28 cellular contexts compared by ENCODE assay signal in the genomic region with DNA sequence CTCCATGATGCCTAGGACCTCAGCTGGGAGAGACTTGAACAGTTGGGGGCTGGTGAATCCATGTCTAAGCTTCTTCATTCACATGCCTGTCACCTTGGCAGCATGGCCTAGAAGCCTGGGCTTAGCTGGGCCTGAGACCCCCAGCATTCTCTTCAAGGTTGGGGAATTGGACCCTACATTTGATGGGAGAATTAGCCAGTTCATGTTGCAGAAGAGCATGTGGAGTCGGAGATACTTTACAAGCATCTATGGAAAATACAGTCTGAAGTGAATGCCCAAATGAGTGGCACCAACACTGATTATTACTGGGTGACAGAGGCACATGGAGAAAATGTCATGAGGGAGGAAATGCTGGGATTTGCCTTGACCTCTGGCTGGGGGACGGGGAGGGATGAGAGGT.
"Had no signal": no experiment of that assay in that cellular context is flagged by ENCODE, and none has a peak within 500 bp of the region (broad histone marks: within the 10 kb centered on the region; RNA-seq: fewer than 3 reads in every experiment).

No MANE protein-coding gene starts in this region.

- H3K36me3 ChIP-seq: left lung, lower lobe of right lung, neural progenitor cell, ovary, right atrium auricular region, right lobe of liver, transverse colon, upper lobe of left lung had no signal

- H3K27me3 Mint-ChIP-seq: progenitor cell of endocrine pancreas; stimulated activated memory B cell treated with anti-CD40 and anti-IgM and Interleukin-4, amounts not matched to agents 10 μg/mL and 1 μg/mL and 100 μg/mL, for 72 hours had no signal

- H3K4me3 ChIP-seq: left lung, lower lobe of right lung, neural progenitor cell, ovary, right atrium auricular region, right lobe of liver, smooth muscle cell, transverse colon, upper lobe of left lung had no signal

- H3K36me3 Mint-ChIP-seq: immature natural killer cell; naive thymus-derived CD8-positive, alpha-beta T cell; neural progenitor cell; stimulated activated memory B cell treated with anti-CD40 and anti-IgM and Interleukin-4, amounts not matched to agents 10 μg/mL and 1 μg/mL and 100 μg/mL, for 72 hours had no signal

- H3K27ac Mint-ChIP-seq: immature natural killer cell; naive thymus-derived CD8-positive, alpha-beta T cell; nephron progenitor cell; neural progenitor cell; progenitor cell of endocrine pancreas; stimulated activated memory B cell treated with anti-CD40 and anti-IgM and Interleukin-4, amounts not matched to agents 10 μg/mL and 1 μg/mL and 100 μg/mL, for 72 hours; stimulated activated naive CD8-positive, alpha-beta T cell treated with anti-CD3 and anti-CD28 coated beads, Interleukin-15, amount 100 ng/mL, for 72 hours had no signal

- H3K9me3 Mint-ChIP-seq: naive thymus-derived CD8-positive, alpha-beta T cell; nephron progenitor cell; neural progenitor cell; stimulated activated memory B cell treated with anti-CD40 and anti-IgM and Interleukin-4, amounts not matched to agents 10 μg/mL and 1 μg/mL and 100 μg/mL, for 72 hours; stimulated activated naive CD8-positive, alpha-beta T cell treated with anti-CD3 and anti-CD28 coated beads, Interleukin-15, amount 100 ng/mL, for 72 hours had no signal

- H2AFZ ChIP-seq: neural progenitor cell had no signal

- H3K27me3 ChIP-seq: left lung, neural progenitor cell, neutrophil, ovary, right atrium auricular region, right lobe of liver, transverse colon, upper lobe of left lung had no signal

- H3K27ac ChIP-seq: left lung, lower lobe of right lung, neural progenitor cell, neutrophil, ovary, right atrium auricular region, right lobe of liver, transverse colon, upper lobe of left lung had no signal

- H3K4me2 ChIP-seq: neural progenitor cell had no signal

- H3K4me3 Mint-ChIP-seq: immature natural killer cell; naive thymus-derived CD8-positive, alpha-beta T cell; nephron progenitor cell; neural progenitor cell; stimulated activated memory B cell treated with anti-CD40 and anti-IgM and Interleukin-4, amounts not matched to agents 10 μg/mL and 1 μg/mL and 100 μg/mL, for 72 hours; stimulated activated naive CD8-positive, alpha-beta T cell treated with anti-CD3 and anti-CD28 coated beads, Interleukin-15, amount 100 ng/mL, for 72 hours had no signal

- DNase-seq: hypothalamus; immature natural killer cell; kidney; left colon; left lung; lower lobe of right lung; mammary epithelial cell; mesenchymal stem cell; naive thymus-derived CD8-positive, alpha-beta T cell; nephron progenitor cell; occipital lobe; ovary; right lobe of liver; stimulated activated CD4-positive, alpha-beta T cell treated with anti-CD3 and anti-CD28 coated beads, Interleukin-1b, Interleukin-23, amount 100 ng/mL, for 48 hours; stimulated activated CD4-positive, alpha-beta T cell treated with anti-CD3 and anti-CD28 coated beads, Interleukin-2, amount 100 ng/mL, for 48 hours; stimulated activated CD4-positive, alpha-beta T cell treated with anti-CD3 and anti-CD28 coated beads, Interleukin-4, amount 100 ng/mL, for 4 hours; stimulated activated CD8-positive, alpha-beta memory T cell treated with anti-CD3 and anti-CD28 coated beads, Interleukin-4, amount 100 ng/mL, for 48 hours; stimulated activated naive CD4-positive, alpha-beta T cell treated with Interleukin-2 at 50 U/mL for 16 hours; stimulated activated naive CD8-positive, alpha-beta T cell treated with anti-CD3 and anti-CD28 coated beads, Interleukin-15, amount 100 ng/mL, for 72 hours; substantia nigra; transverse colon; upper lobe of left lung had no signal

- H3K9me3 ChIP-seq: left lung, lower lobe of right lung, neutrophil, ovary, right atrium auricular region, right lobe of liver, transverse colon, upper lobe of left lung had no signal

- H3K4me1 Mint-ChIP-seq: immature natural killer cell; naive thymus-derived CD8-positive, alpha-beta T cell; neural progenitor cell; stimulated activated memory B cell treated with anti-CD40 and anti-IgM and Interleukin-4, amounts not matched to agents 10 μg/mL and 1 μg/mL and 100 μg/mL, for 72 hours; stimulated activated naive CD8-positive, alpha-beta T cell treated with anti-CD3 and anti-CD28 coated beads, Interleukin-15, amount 100 ng/mL, for 72 hours had no signal

- ATAC-seq: left colon; naive thymus-derived CD8-positive, alpha-beta T cell; stimulated activated memory B cell treated with anti-CD40 and anti-IgM and Interleukin-4, amounts not matched to agents 10 μg/mL and 1 μg/mL and 100 μg/mL, for 72 hours; stimulated activated naive CD8-positive, alpha-beta T cell treated with anti-CD3 and anti-CD28 coated beads, Interleukin-15, amount 100 ng/mL, for 72 hours had no signal

- H3K4me1 ChIP-seq: neural progenitor cell, right atrium auricular region, upper lobe of left lung had no signal
